ENCODE assay signal across 1 cellular context in genomic region chr1:28056129-28056925, GRCh38.
TF ChIP-seq lines count a peak whose summit lies in the region.

No MANE protein-coding gene starts in this region.

TF ChIP-seq in HepG2, 621 proteins besides CTCF, POLR2A, EP300 and RAD21:
- no peak for TF ChIP-seq ZIK1 (CRISPR knock-in tag; IDR thresholded peaks at IDR 0.05; ENCODE audit: borderline replicate concordance, low read depth)
- no peak for TF ChIP-seq ZNF652 (CRISPR knock-in tag; IDR thresholded peaks at IDR 0.05; ENCODE audit: borderline replicate concordance, low read depth)
